ENCODE assay signal across 15 cellular contexts in genomic region chrX:104435249-104435648, GRCh38.
DNase-seq lines count a peak whose midpoint lies in the region; ATAC-seq and TF ChIP-seq lines count a peak whose summit lies in the region.
"Had no signal": no experiment of that assay in that cellular context is flagged by ENCODE, and none has a peak within 500 bp of the region (broad histone marks: within the 10 kb centered on the region; RNA-seq: fewer than 3 reads in every experiment).

No MANE protein-coding gene starts in this region.

- DNase-seq in NCI-H1092 treated with DMSO at 0.1 percent for 48 hours (lab: John Stamatoyannopoulos, UW) (peak; percentile 45), SHP77 (lab: John Stamatoyannopoulos, UW) (peak; percentile 20 to 27), Calu3 (no peak)
- no peak for DNase-seq in stimulated activated CD4-positive, alpha-beta T cell treated with anti-CD3 and anti-CD28 coated beads, Interleukin-1b, Interleukin-23, amount 100 ng/mL, for 48 hours
- DNase-seq: CD4-positive, alpha-beta T cell; HFFc6; MG63; NCI-H1436; PC-3 had no signal

- H4K20me1 ChIP-seq in BLaER1: no peaks in the 10 kb centered on the region
- no peaks in the 10 kb centered on the region for H4K20me1 ChIP-seq in BLaER1 treated with 17β-estradiol and CSF1 and Interleukin-3, amounts not matched to agents 10 nM and 100 nM

- H3K9me3 ChIP-seq in BLaER1: no peaks in the 10 kb centered on the region
- H3K9me3 ChIP-seq in BLaER1 treated with 17β-estradiol and CSF1 and Interleukin-3, amounts not matched to agents 10 nM and 100 nM (replicated peaks in 1 of 11): peaks cover 0 to 6% (median 0%) of the 10 kb centered on the region in 11 experiments; a peak in 1 of 22 replicates
- H3K9me3 ChIP-seq: MG63, SJSA1 had no signal

- TF ChIP-seq CTCF in Calu3 (IDR thresholded peaks at IDR 0.05; ENCODE audit: unreplicated experiment): no peak

- no peak overlapping the region for H3K4me3 Mint-ChIP-seq in Calu3 (ENCODE audit: low read depth, unreplicated experiment)
- no peak overlapping the region for H3K4me3 Mint-ChIP-seq in activated T-helper 17 cell treated with anti-CD3 and anti-CD28 coated beads, Interleukin-2, amount 50 U/mL, for 72 hours
- H3K4me3 Mint-ChIP-seq: CD4-positive, alpha-beta T cell; HFFc6; T-helper 2 cell treated with Interferon-gamma antibody and Interleukin-4, amounts not matched to agents 5 μg/mL and 100 μg/mL, for 36 hours had no signal

- H3K4me2 ChIP-seq in BLaER1: peak overlapping the region; percentile 11; the same call in 1 of the 2 replicates
- H3K4me2 ChIP-seq in BLaER1 treated with 17β-estradiol and CSF1 and Interleukin-3, amounts not matched to agents 10 nM and 100 nM: peak overlapping the region in 7 of 11 experiments; percentile 11 to 31 (median 23); a peak in 3 of 22 replicates

- H3K9me3 Mint-ChIP-seq in Calu3 (ENCODE audit: low read depth, unreplicated experiment): peaks cover 5% of the 10 kb centered on the region
- peaks cover 3% of the 10 kb centered on the region for H3K9me3 Mint-ChIP-seq in activated T-helper 17 cell treated with anti-CD3 and anti-CD28 coated beads, Interleukin-2, amount 50 U/mL, for 72 hours
- H3K9me3 Mint-ChIP-seq: CD4-positive, alpha-beta T cell; HFFc6; T-helper 2 cell treated with Interferon-gamma antibody and Interleukin-4, amounts not matched to agents 5 μg/mL and 100 μg/mL, for 36 hours had no signal

- no peak overlapping the region for H3K27ac Mint-ChIP-seq in Calu3 (ENCODE audit: unreplicated experiment)
- H3K27ac Mint-ChIP-seq in activated T-helper 17 cell treated with anti-CD3 and anti-CD28 coated beads, Interleukin-2, amount 50 U/mL, for 72 hours: no peak overlapping the region
- H3K27ac Mint-ChIP-seq: CD4-positive, alpha-beta T cell; HFFc6; T-helper 2 cell treated with Interferon-gamma antibody and Interleukin-4, amounts not matched to agents 5 μg/mL and 100 μg/mL, for 36 hours had no signal

- BruUV-seq in Calu3 (replicated peaks; lab: Mats Ljungman, UMichigan): no TSS peak

- H3K36me3 Mint-ChIP-seq in Calu3 (ENCODE audit: insufficient read depth, unreplicated experiment): peaks cover 5% of the 10 kb centered on the region
- no peaks in the 10 kb centered on the region for H3K36me3 Mint-ChIP-seq in activated T-helper 17 cell treated with anti-CD3 and anti-CD28 coated beads, Interleukin-2, amount 50 U/mL, for 72 hours (ENCODE audit: low read depth)

- H3K4me1 ChIP-seq in BLaER1: peaks cover 12% of the 10 kb centered on the region; the same call in 1 of the 2 replicates
- H3K4me1 ChIP-seq in BLaER1 treated with 17β-estradiol and CSF1 and Interleukin-3, amounts not matched to agents 10 nM and 100 nM: peaks cover 0 to 16% (median 9%) of the 10 kb centered on the region in 10 experiments; a peak in 7 of 20 replicates
- H3K4me1 ChIP-seq: SJSA1 had no signal

- H3K4me1 Mint-ChIP-seq in Calu3 (ENCODE audit: low read depth, unreplicated experiment): peaks cover 34% of the 10 kb centered on the region
- H3K4me1 Mint-ChIP-seq in activated T-helper 17 cell treated with anti-CD3 and anti-CD28 coated beads, Interleukin-2, amount 50 U/mL, for 72 hours: no peaks in the 10 kb centered on the region

- H3K9ac ChIP-seq in BLaER1: no peak overlapping the region
- H3K9ac ChIP-seq in BLaER1 treated with 17β-estradiol and CSF1 and Interleukin-3, amounts not matched to agents 10 nM and 100 nM: no peak overlapping the region

- H3K27ac ChIP-seq in BLaER1: no peak overlapping the region
- no peak overlapping the region for H3K27ac ChIP-seq in BLaER1 treated with 17β-estradiol and CSF1 and Interleukin-3, amounts not matched to agents 10 nM and 100 nM
- H3K27ac ChIP-seq: RWPE1, SJSA1 had no signal

- no peak overlapping the region for H3K4me3 ChIP-seq in BLaER1
- H3K4me3 ChIP-seq in BLaER1 treated with 17β-estradiol and CSF1 and Interleukin-3, amounts not matched to agents 10 nM and 100 nM: no peak overlapping the region
- H3K4me3 ChIP-seq: MG63, SJSA1 had no signal

- intact Hi-C loops in Calu3 (cut with micrococcal nuclease; ENCODE audit: unreplicated experiment): no loop called here

- CTCF ChIA-PET in Calu3 (lab: Charles Lee): no interaction called here

- no peak for ATAC-seq in activated T-helper 17 cell treated with anti-CD3 and anti-CD28 coated beads, Interleukin-2, amount 50 U/mL, for 72 hours (replicated peaks)
- ATAC-seq: PC-3 had no signal

- no peaks in the 10 kb centered on the region for H3K36me3 ChIP-seq in BLaER1
- H3K36me3 ChIP-seq in BLaER1 treated with 17β-estradiol and CSF1 and Interleukin-3, amounts not matched to agents 10 nM and 100 nM: no peaks in the 10 kb centered on the region
- H3K36me3 ChIP-seq: MG63, SJSA1 had no signal

- H3K27me3 Mint-ChIP-seq in Calu3 (ENCODE audit: unreplicated experiment): no peaks in the 10 kb centered on the region
- no peaks in the 10 kb centered on the region for H3K27me3 Mint-ChIP-seq in activated T-helper 17 cell treated with anti-CD3 and anti-CD28 coated beads, Interleukin-2, amount 50 U/mL, for 72 hours
- H3K27me3 Mint-ChIP-seq: CD4-positive, alpha-beta T cell had no signal

- H3K27me3 ChIP-seq in BLaER1: no peaks in the 10 kb centered on the region
- no peaks in the 10 kb centered on the region for H3K27me3 ChIP-seq in BLaER1 treated with 17β-estradiol and CSF1 and Interleukin-3, amounts not matched to agents 10 nM and 100 nM
- H3K27me3 ChIP-seq: MG63, SJSA1 had no signal

Comparison
In these comparisons a context has a peak if more than half of its experiments do, and no peak if none do; other contexts are left out.
1. DNase-seq: peak in NCI-H1092 treated with DMSO at 0.1 percent for 48 hours (single experiment) and SHP77 (2 of 2); none in Calu3 (single experiment) and stimulated activated CD4-positive, alpha-beta T cell treated with anti-CD3 and anti-CD28 coated beads, Interleukin-1b, Interleukin-23, amount 100 ng/mL, for 48 hours (single experiment).